8 cellular contexts compared by ENCODE assay signal in the genomic region with DNA sequence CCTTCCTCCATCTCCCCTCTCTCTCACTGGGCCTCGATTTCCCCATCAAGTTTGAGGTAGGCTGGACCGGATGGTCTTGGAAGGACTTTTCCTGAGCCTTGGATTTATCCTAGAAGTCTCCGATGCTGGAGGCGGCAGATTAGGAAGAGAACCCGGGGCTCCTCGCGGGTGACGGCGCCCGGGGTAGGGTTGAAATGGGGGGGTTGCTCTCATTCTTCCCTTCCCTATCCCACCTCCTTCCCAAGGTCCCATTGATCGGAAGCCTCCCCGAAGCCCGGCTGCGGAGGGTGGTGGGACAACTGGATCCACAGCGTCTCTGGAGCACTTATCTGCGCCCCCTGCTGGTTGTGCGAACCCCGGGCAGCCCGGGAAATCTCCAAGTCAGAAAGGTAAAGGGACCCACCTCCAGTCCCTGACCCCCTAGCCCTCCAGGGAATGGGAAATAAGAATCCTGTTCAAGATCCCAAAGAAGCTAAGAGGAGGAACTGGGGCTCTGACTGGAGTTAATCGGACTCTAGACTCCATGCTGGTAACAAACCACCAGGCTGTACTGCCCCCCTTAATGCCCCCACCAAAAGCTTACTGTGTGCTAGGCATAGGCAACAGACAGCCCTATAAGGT. TPM values are rescaled to one million over a fixed set of nuclear protein-coding genes. Genes with fewer than 3 reads are reported as not detected.
DNase-seq lines count a peak whose midpoint lies in the region; ATAC-seq and TF ChIP-seq lines count a peak whose summit lies in the region.

No MANE protein-coding gene starts in this region.

- peak; percentile 67 for TF ChIP-seq RAD21 in HCT116 (IDR thresholded peaks at IDR 0.05; ENCODE audit: low read depth)

- H4K20me1 ChIP-seq in HCT116 (ENCODE audit: insufficient read depth), result no peaks in the 10 kb centered on the region; the same call in 1 of the 2 replicates

- POLR2A ChIA-PET in HCT116 (lab: Charles Lee), result interaction anchor here (1.2 to 4.3 kb wide), 6 partner anchors 13 to 76 kb away, joined by 3 to 24 read pairs (median 9); a partner anchor contains a TSS

- CTCF ChIA-PET in HCT116 (lab: Charles Lee), result interaction anchor here (0.6 to 2.7 kb wide), 14 partner anchors 11 to 267 kb away, joined by 3 to 28 read pairs (median 6); a partner anchor contains a TSS

- H3K9me3 ChIP-seq in HCT116 (ENCODE audit: control insufficient read depth in 1 of 2, insufficient read depth in 1 of 2, low read depth in 1 of 2, low read length in 2 of 2), result no peaks in the 10 kb centered on the region

- H3K4me2 ChIP-seq in HCT116 (ENCODE audit: low read length), result peak overlapping the region; percentile 95

- H3K4me1 ChIP-seq in HCT116 (ENCODE audit: control insufficient read depth in 1 of 2, insufficient read depth in 2 of 2, low read length in 2 of 2), result peaks cover 3 to 22% of the 10 kb centered on the region in 2 experiments; a peak in 3 of 4 replicates

- H3K36me3 ChIP-seq in HCT116 (ENCODE audit: control insufficient read depth in 1 of 2, insufficient read depth in 2 of 2, low read length in 2 of 2), result peaks cover 1 to 22% of the 10 kb centered on the region in 2 experiments; a peak in 3 of 4 replicates

- BruUV-seq in HCT116 (replicated peaks; lab: Mats Ljungman, UMichigan), result TSS peak; percentile 66

- peak overlapping the region; percentile 97 for H3K9ac ChIP-seq in HCT116 (ENCODE audit: low read length)

- no peaks in the 10 kb centered on the region for H3K9me2 ChIP-seq in HCT116 (ENCODE audit: insufficient read depth)

- H3K27ac ChIP-seq in HCT116 (ENCODE audit: low read depth, low read length), result peak overlapping the region; percentile 79

- ATAC-seq in HCT116, result peak; percentile 28
- ATAC-seq in GM19467 (IDR thresholded peaks at IDR 0.05; ENCODE audit: unreplicated experiment), result no peak

- RAD21 ChIA-PET in HCT116 (lab: Charles Lee; ENCODE audit: low non-redundant PET in 1 of 2, low total read pairs in 2 of 2, uncharacterized antibody in 2 of 2, unreplicated experiment in 2 of 2), result interaction anchor here (0.6 to 1.8 kb wide), 3 partner anchors 24 to 110 kb away, joined by 3 to 4 read pairs (median 3); no protein-coding TSS in a partner anchor

- intact Hi-C loops in HCT116 (cut with micrococcal nuclease), result loop anchor here (2.0 kb wide), 1 partner anchor 78 kb away; no protein-coding TSS in a partner anchor

- H3K4me3 ChIP-seq in HCT116 (replicated peaks in 1 of 2; ENCODE audit: low read depth in 1 of 2, low read length in 2 of 2) (peak overlapping the region; percentile 86 to 98), epithelial cell of esophagus (ENCODE audit: low read length) (peak overlapping the region; percentile 84)

- TF ChIP-seq POLR2A in HCT116 (IDR thresholded peaks at IDR 0.05; ENCODE audit: borderline replicate concordance, extremely low read depth, insufficient read depth, insufficient read length), result no peak

- H3K27me3 ChIP-seq in HCT116 (ENCODE audit: insufficient read depth, low read length), result no peaks in the 10 kb centered on the region

- DNase-seq in AML-193 (lab: John Stamatoyannopoulos, UW), result peak; percentile 39 to 45
- DNase-seq in HCT116 (ENCODE audit: low read depth, low spot score), result no peak
- peak; percentile 91 for DNase-seq in NCI-H82 (lab: John Stamatoyannopoulos, UW)
- DNase-seq in activated CD8-positive, alpha-beta memory T cell treated with anti-CD3 and anti-CD28 coated beads, Interleukin-2, amount 50 U/mL, for 4 hours, result peak; percentile 79
- DNase-seq in epithelial cell of esophagus (ENCODE audit: low read depth), result peak; percentile 73
- peak; percentile 74 for DNase-seq in mucosa of gallbladder (ENCODE audit: low spot score)
- DNase-seq in stimulated activated CD8-positive, alpha-beta memory T cell treated with anti-CD3 and anti-CD28 coated beads, Interleukin-4, amount 100 ng/mL, for 4 hours (ENCODE audit: low read depth in 2 of 2, low spot score in 1 of 2), result peak; percentile 36 to 56

- TF ChIP-seq CTCF in HCT116 (IDR thresholded peaks at IDR 0.05 in 2 of 3, conservative IDR thresholded peaks at IDR 0.05 in 1 of 3; ENCODE audit: borderline replicate concordance in 1 of 3, insufficient read depth in 1 of 3, low read depth in 2 of 3, low read length in 2 of 3) (peak; percentile 74 to 96 (median 93); a peak in 5 of 6 replicates), epithelial cell of esophagus (IDR thresholded peaks at IDR 0.05; ENCODE audit: insufficient read depth, low read depth, low read length, missing control alignments) (peak; percentile 88)

- H3K79me2 ChIP-seq in HCT116 (ENCODE audit: insufficient read depth, low read length), result peaks cover 39% of the 10 kb centered on the region

- H2AFZ ChIP-seq in HCT116 (ENCODE audit: low read depth, low read length, poor library complexity, severe bottlenecking), result no peak overlapping the region

TF ChIP-seq in HCT116, 20 proteins besides CTCF, POLR2A, EP300 and RAD21:
- TF ChIP-seq FOSL1 (IDR thresholded peaks at IDR 0.05; ENCODE audit: low read depth), result no peak
- TF ChIP-seq, protein P1, sequence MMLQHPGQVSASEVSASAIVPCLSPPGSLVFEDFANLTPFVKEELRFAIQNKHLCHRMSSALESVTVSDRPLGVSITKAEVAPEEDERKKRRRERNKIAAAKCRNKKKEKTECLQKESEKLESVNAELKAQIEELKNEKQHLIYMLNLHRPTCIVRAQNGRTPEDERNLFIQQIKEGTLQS (IDR thresholded peaks at IDR 0.05), result no peak
- TF ChIP-seq JUND (IDR thresholded peaks at IDR 0.05), result no peak
- no peak for TF ChIP-seq CBX3 (IDR thresholded peaks at IDR 0.05; ENCODE audit: low read depth)
- no peak for TF ChIP-seq CEBPB (IDR thresholded peaks at IDR 0.05; ENCODE audit: low read depth)
- TF ChIP-seq ZFX (IDR thresholded peaks at IDR 0.05), result no peak

RNA-seq across cellular contexts. Expression of a gene that starts 0.8 kb away (rescaled TPM):
- total RNA-seq in HCT116 (2021; ENCODE audit: unreplicated experiment) (19.5 TPM), mucosa of gallbladder (8.0 TPM)
- polyA plus RNA-seq in HCT116 (2012), result 17.9 and 23.5 TPM in 2 replicates

RNA-seq across cellular contexts. Expression of a gene that starts 1.5 kb away (rescaled TPM):
- 927 TPM for total RNA-seq in HCT116 (2021; ENCODE audit: unreplicated experiment)
- polyA plus RNA-seq in HCT116 (2012), result 945 and 1,044 TPM in 2 replicates
- total RNA-seq in mucosa of gallbladder, result 269 TPM

RNA-seq across cellular contexts. Expression of a gene that starts 25.3 kb away (rescaled TPM):
- 14.1 TPM for total RNA-seq in HCT116 (2021; ENCODE audit: unreplicated experiment)
- 9.9 and 10.3 TPM in 2 replicates for polyA plus RNA-seq in HCT116 (2012)
- 10.3 TPM for total RNA-seq in mucosa of gallbladder

RNA-seq across cellular contexts. Expression of a gene that starts 37.4 kb away (rescaled TPM):
- total RNA-seq in HCT116 (2021; ENCODE audit: unreplicated experiment), result 31.7 TPM
- 11.7 and 16.2 TPM in 2 replicates for polyA plus RNA-seq in HCT116 (2012)
- 22.0 TPM for total RNA-seq in mucosa of gallbladder

RNA-seq across cellular contexts. Expression of a gene that starts 40.0 kb away (rescaled TPM):
- total RNA-seq in HCT116 (2021; ENCODE audit: unreplicated experiment) (2.1 TPM), mucosa of gallbladder (not detected)
- 0.86 and 1.2 TPM in 2 replicates for polyA plus RNA-seq in HCT116 (2012)
